Comparison of ENCODE assay signal across 28 cellular contexts in the genomic region with DNA sequence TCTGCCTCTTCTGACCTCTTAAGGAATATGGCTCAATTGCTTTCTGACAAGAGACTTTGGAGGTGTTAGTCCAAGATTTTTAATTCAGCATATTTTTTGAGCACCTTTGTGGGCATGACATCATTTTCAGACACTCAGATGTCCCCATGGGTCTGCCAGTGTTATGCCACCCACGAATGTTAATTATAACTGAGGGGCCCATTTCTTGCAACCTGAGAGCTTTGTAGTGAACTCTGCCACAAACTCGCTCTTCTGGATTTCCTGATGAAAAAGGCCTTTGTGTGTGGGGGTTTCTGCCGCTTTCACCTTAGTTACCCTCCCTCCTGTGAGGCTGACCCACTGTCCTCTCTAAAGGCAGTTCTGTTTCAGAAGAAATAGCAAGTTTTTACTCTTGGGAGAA.
"Had no signal": no experiment of that assay in that cellular context is flagged by ENCODE, and none has a peak within 500 bp of the region (broad histone marks: within the 10 kb centered on the region; RNA-seq: fewer than 3 reads in every experiment).

No MANE protein-coding gene starts in this region.

- H3K9me3 Mint-ChIP-seq: brain; naive thymus-derived CD4-positive, alpha-beta T cell; neural crest cell had no signal

- H3K27me3 Mint-ChIP-seq: activated naive CD8-positive, alpha-beta T cell; brain had no signal

- H3K79me2 ChIP-seq: parathyroid adenoma had no signal

- H3K27me3 ChIP-seq: ascending aorta, cardiac muscle cell, colonic mucosa, spleen, testis, transverse colon, uterus had no signal

- FAIRE-seq: frontal cortex, TTC549 had no signal

- H3K36me3 ChIP-seq: ascending aorta, colonic mucosa, spleen, transverse colon, uterus had no signal

- H3K27ac ChIP-seq: ascending aorta, colonic mucosa, parathyroid adenoma, spleen, testis, transverse colon, uterus, VCaP had no signal

- DNase-seq: activated CD4-positive, alpha-beta T cell treated with anti-CD3 and anti-CD28 coated beads for 48 hours; activated CD4-positive, alpha-beta T cell treated with anti-CD3 and anti-CD28 coated beads, Interleukin-2, amount 50 U/mL, for 48 hours; activated CD8-positive, alpha-beta memory T cell treated with anti-CD3 and anti-CD28 coated beads for 24 hours; activated effector memory CD4-positive, alpha-beta T cell treated with Interleukin-2 at 50 U/mL for 16 hours; activated naive CD4-positive, alpha-beta T cell treated with Interleukin-2 at 50 U/mL for 16 hours; cerebellar nuclear complex; colonic mucosa; effector CD8-positive, alpha-beta T cell; midbrain; naive thymus-derived CD4-positive, alpha-beta T cell; occipital lobe; right cardiac atrium; spleen; stimulated activated naive CD8-positive, alpha-beta T cell treated with anti-CD3 and anti-CD28 coated beads, Interleukin-15, Interleukin-2, amounts not matched to agents 100 U/mL and 50 U/mL, for 24 hours; T-helper 9 cell; testis; transverse colon; uterus had no signal

- H3K36me3 Mint-ChIP-seq: activated naive CD8-positive, alpha-beta T cell; naive thymus-derived CD4-positive, alpha-beta T cell had no signal

- H3K27ac Mint-ChIP-seq: activated naive CD8-positive, alpha-beta T cell; brain; naive thymus-derived CD4-positive, alpha-beta T cell had no signal

- H3K4me3 ChIP-seq: ascending aorta, cardiac muscle cell, colonic mucosa, spleen, testis, transverse colon, uterus had no signal

- H3K9ac ChIP-seq: parathyroid adenoma had no signal

- H2AFZ ChIP-seq: parathyroid adenoma had no signal

- ATAC-seq: activated CD4-positive, CD25-positive, alpha-beta regulatory T cell treated with anti-CD3 and anti-CD28 coated beads, Interleukin-2, amount 50 U/mL, for 24 hours; naive thymus-derived CD4-positive, alpha-beta T cell; right cardiac atrium; stimulated activated naive CD8-positive, alpha-beta T cell treated with anti-CD3 and anti-CD28 coated beads, Interleukin-15, Interleukin-2, amounts not matched to agents 100 U/mL and 50 U/mL, for 24 hours had no signal

- H3K9me3 ChIP-seq: ascending aorta, colonic mucosa, spleen, testis, transverse colon, uterus had no signal

- H3K4me3 Mint-ChIP-seq: activated naive CD8-positive, alpha-beta T cell; brain; naive thymus-derived CD4-positive, alpha-beta T cell; neural crest cell had no signal

- H3K4me1 ChIP-seq: ascending aorta, colonic mucosa, parathyroid adenoma, testis, transverse colon, uterus had no signal
